Comparison of ENCODE assay signal across 10 cellular contexts in the genomic region with DNA sequence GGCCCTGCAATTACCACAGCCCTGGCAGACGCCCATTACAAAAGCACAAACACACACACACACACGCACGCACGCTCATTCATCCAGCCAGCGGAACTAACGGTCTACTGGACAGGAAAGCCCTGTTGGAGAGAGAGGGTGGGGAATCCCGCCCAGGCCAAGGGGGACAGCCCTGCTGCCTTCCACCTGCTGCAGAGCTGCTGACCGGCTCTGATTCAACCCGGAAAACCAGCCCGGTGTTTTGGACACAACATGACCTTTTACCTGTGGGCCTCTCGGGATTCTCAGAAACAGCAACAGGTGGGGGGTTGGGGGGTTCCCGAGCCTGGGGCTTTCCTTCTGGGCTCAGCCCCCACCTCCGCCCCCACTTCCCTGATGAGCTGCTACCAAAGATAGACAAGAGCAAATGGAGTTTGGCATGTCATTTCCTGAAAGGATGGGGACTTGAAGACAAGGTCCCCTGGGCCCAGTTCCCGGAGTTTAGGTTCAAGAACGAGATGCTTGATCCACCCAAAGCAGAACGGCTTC. TPM values are rescaled to one million over a fixed set of nuclear protein-coding genes. Genes with fewer than 3 reads are reported as not detected.
DNase-seq lines count a peak whose midpoint lies in the region; ATAC-seq, FAIRE-seq and TF ChIP-seq lines count a peak whose summit lies in the region.
"Had no signal": no experiment of that assay in that cellular context is flagged by ENCODE, and none has a peak within 500 bp of the region (broad histone marks: within the 10 kb centered on the region; RNA-seq: fewer than 3 reads in every experiment).

No MANE protein-coding gene starts in this region.

- H3K9me3 ChIP-seq in stomach, result no peaks in the 10 kb centered on the region

- DNase-seq in UCSD-AML1 (lab: John Stamatoyannopoulos, UW; ENCODE audit: unreplicated experiment), result peak; percentile 11
- DNase-seq in left ventricle myocardium superior, result peak; percentile 67
- DNase-seq in stomach, result no peak
- DNase-seq in T-helper 2 cell, result no peak
- no peak for DNase-seq in urothelium cell line (ENCODE audit: low spot score)
- DNase-seq: activated CD4-positive, alpha-beta T cell treated with anti-CD3 and anti-CD28 coated beads for 4 hours; NCI-H1436 treated with DMSO at 0.1 percent for 48 hours had no signal

- peak overlapping the region in 3 of 5 donors; percentile 26 to 42 (median 28) for H3K27ac ChIP-seq in stomach

- intact Hi-C loops in left ventricle myocardium superior (cut with micrococcal nuclease) (no loop called here), stomach (cut with DNase I; ENCODE audit: low total_unique reads) (no loop called here)

- no peak for TF ChIP-seq CTCF in stomach (IDR thresholded peaks at IDR 0.05)

- H3K36me3 ChIP-seq in stomach, result no peaks in the 10 kb centered on the region

- peaks cover 0 to 15% (median 0%) of the 10 kb centered on the region in 3 donors for H3K27me3 ChIP-seq in stomach

- TF ChIP-seq EP300 in stomach (IDR thresholded peaks at IDR 0.05), result no peak

- no peak for FAIRE-seq in urothelium cell line (lab: Jason Lieb, UNC)

- H3K4me1 ChIP-seq in stomach, result peaks cover 0 to 8% (median 0%) of the 10 kb centered on the region in 4 donors

- no peak for TF ChIP-seq POLR2A in stomach (IDR thresholded peaks at IDR 0.05)

- 37 to 45% (median 44%) methylated on average over 13 to 16 of the region's 16 CpGs for WGBS in stomach, 5 donors

- ATAC-seq in HG03045 (IDR thresholded peaks at IDR 0.05; ENCODE audit: unreplicated experiment), result peak; percentile 45
- ATAC-seq in left ventricle myocardium superior, result peak; percentile 57
- ATAC-seq in GM21390 (IDR thresholded peaks at IDR 0.05; ENCODE audit: unreplicated experiment), result no peak
- ATAC-seq in HG03025 (IDR thresholded peaks at IDR 0.05; ENCODE audit: low FRiP score, unreplicated experiment), result no peak

- no peak overlapping the region for H3K4me3 ChIP-seq in stomach

RNA-seq across cellular contexts. Expression of gene SERPINE1, which starts 18.5 kb away (rescaled TPM):
- total RNA-seq in left ventricle myocardium superior (1.3 TPM), stomach (10 to 100 TPM in 2 of 5 donors, 1 to 10 TPM in 2, under 1 TPM in 1; 0.58 to 25.0 (median 8.4) TPM)
- 10 to 100 TPM in 1 of 3 donors, 1 to 10 TPM in 2; 3.2 to 13.6 (median 4.1) TPM for polyA plus RNA-seq in stomach

RNA-seq across cellular contexts. Expression of gene TRIM56, which starts 23.1 kb away (rescaled TPM):
- total RNA-seq in left ventricle myocardium superior (16.6 TPM), stomach (10 to 100 TPM; 13.6 to 41.1 (median 24.6) TPM)
- 1 to 10 TPM; 7.5 to 9.8 (median 8.3) TPM for polyA plus RNA-seq in stomach

RNA-seq across cellular contexts. Expression of gene AP1S1, which starts 45.9 kb away (rescaled TPM):
- 11.8 TPM for total RNA-seq in left ventricle myocardium superior
- total RNA-seq in stomach, result 10 to 100 TPM in 3 of 5 donors, 1 to 10 TPM in 1, not detected in 1; 2.7 to 54.9 (median 17.6) TPM
- polyA plus RNA-seq in stomach, result 10 to 100 TPM; 34.7 to 71.2 (median 62.3) TPM

RNA-seq across cellular contexts. Expression of gene VGF, which starts 57.0 kb away (rescaled TPM):
- total RNA-seq in left ventricle myocardium superior, result not detected
- total RNA-seq in stomach, result 1 to 10 TPM in 1 of 5 donors, under 1 TPM in 1, not detected in 3; 0.55 to 5.8 TPM
- polyA plus RNA-seq in stomach, result under 1 TPM in 2 of 3 donors, not detected in 1; 0.15 to 0.75 TPM

Comparison
In these comparisons a context has a peak if more than half of its experiments do, and no peak if none do; other contexts are left out.
1. ATAC-seq: peak in HG03045 (single experiment) and left ventricle myocardium superior (single experiment); none in GM21390 (single experiment) and HG03025 (single experiment).
2. DNase-seq: peak in UCSD-AML1 (single experiment) and left ventricle myocardium superior (single experiment); none in stomach (single experiment), T-helper 2 cell (0 of 5) and urothelium cell line (single experiment).